Comparison of ENCODE assay signal across 18 cellular contexts in the genomic region with DNA sequence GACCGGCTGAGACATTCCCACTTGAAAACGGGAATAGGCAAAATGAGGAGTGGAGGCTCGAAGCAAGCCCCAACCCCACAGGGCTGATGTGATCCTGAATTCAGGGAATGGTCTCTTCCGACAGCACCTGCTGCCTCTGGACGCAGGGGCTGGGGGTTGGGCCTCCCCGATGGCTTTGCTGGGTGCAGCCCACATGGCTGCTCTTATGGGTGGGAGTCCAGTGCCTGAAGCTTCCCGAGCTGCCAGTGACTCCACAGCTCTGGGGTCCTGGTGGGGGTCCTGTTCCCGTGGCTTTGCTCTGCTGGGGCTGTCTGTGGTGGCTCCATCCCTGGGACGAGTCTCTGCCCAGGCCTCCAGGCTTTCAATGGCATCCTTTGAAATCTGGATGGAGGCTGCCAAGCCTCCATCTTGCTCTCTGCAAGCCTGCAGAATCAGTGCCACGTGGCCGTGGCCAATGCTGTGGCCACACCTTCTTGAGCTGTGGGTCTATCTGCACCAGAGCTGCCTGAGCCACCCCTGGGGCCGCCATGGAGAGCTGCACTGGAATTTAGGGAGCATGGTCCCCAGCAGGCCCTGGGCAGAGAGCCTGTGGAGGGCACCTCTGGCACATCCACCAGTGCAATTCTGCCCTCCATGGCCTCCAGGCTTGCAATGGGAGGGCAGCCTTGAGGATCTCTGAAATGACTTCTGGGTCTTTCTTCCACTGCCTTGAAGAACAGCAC. TPM values are rescaled to one million over a fixed set of nuclear protein-coding genes. Genes with fewer than 3 reads are reported as not detected.
DNase-seq lines count a peak whose midpoint lies in the region; ATAC-seq and TF ChIP-seq lines count a peak whose summit lies in the region.
"Had no signal": no experiment of that assay in that cellular context is flagged by ENCODE, and none has a peak within 500 bp of the region (broad histone marks: within the 10 kb centered on the region; RNA-seq: fewer than 3 reads in every experiment).

No MANE protein-coding gene starts in this region.

- peaks cover 8% of the 10 kb centered on the region for H3F3A ChIP-seq in neural progenitor cell (ENCODE audit: low read depth)

- TF ChIP-seq POLR2A in spleen (IDR thresholded peaks at IDR 0.05): no peak

- H3K79me2 ChIP-seq in neural progenitor cell (ENCODE audit: low read depth): no peaks in the 10 kb centered on the region

- no peaks in the 10 kb centered on the region for H4K20me1 ChIP-seq in neural progenitor cell (ENCODE audit: low read depth)

- intact Hi-C loops in spleen (cut with DNase I; ENCODE audit: low total_unique reads): no loop called here

- peaks cover 14% of the 10 kb centered on the region for H3K9me3 Mint-ChIP-seq in neural progenitor cell

- H3K36me3 ChIP-seq in spleen (no peaks in the 10 kb centered on the region), neural progenitor cell (no peaks in the 10 kb centered on the region)

- H3K4me2 ChIP-seq in neural progenitor cell: no peak overlapping the region

- H3K27me3 ChIP-seq in spleen (replicated peaks in 1 of 7) (peaks cover 0 to 51% (median 4%) of the 10 kb centered on the region in 7 donors), neural progenitor cell (peaks cover 11% of the 10 kb centered on the region)

- DNase-seq in activated CD8-positive, alpha-beta memory T cell treated with anti-CD3 and anti-CD28 coated beads, Interleukin-2, amount 50 U/mL, for 48 hours: peak; percentile 17
- no peak for DNase-seq in activated CD8-positive, alpha-beta memory T cell treated with anti-CD3 and anti-CD28 coated beads for 24 hours
- peak; percentile 54 for DNase-seq in coronary artery (ENCODE audit: low spot score)
- DNase-seq in mesenteric fat pad (ENCODE audit: low spot score): peak; percentile 69
- peak; percentile 52 for DNase-seq in spleen
- no peak for DNase-seq in neural progenitor cell (ENCODE audit: low spot score)
- no peak for DNase-seq in CD1c-positive myeloid dendritic cell (ENCODE audit: extremely low spot score)
- DNase-seq: Caco-2; CD8-positive, alpha-beta memory T cell; DND-41; GDM1; GM23248 had no signal

- no peak overlapping the region for H3K9ac ChIP-seq in neural progenitor cell
- H3K9ac ChIP-seq: GM23248 had no signal

- H3K27ac ChIP-seq in coronary artery (no peak overlapping the region), spleen (no peak overlapping the region), neural progenitor cell (no peak overlapping the region)
- H3K27ac ChIP-seq: 22Rv1, GM23248 had no signal

- peaks cover 3 to 8% (median 7%) of the 10 kb centered on the region in 6 donors for H3K4me1 ChIP-seq in spleen
- no peaks in the 10 kb centered on the region for H3K4me1 ChIP-seq in neural progenitor cell
- H3K4me1 ChIP-seq: Caco-2 had no signal

- 70 to 93% (median 87%) methylated on average over 9 to 12 of the region's 12 CpGs for WGBS in spleen, 5 donors

- no peaks in the 10 kb centered on the region for H3K4me1 Mint-ChIP-seq in neural progenitor cell
- H3K4me1 Mint-ChIP-seq: CD14-positive monocyte had no signal

- no peak overlapping the region for H3K27ac Mint-ChIP-seq in neural progenitor cell
- H3K27ac Mint-ChIP-seq: CD14-positive monocyte had no signal

- peaks cover 2% of the 10 kb centered on the region for H3K36me3 Mint-ChIP-seq in neural progenitor cell
- H3K36me3 Mint-ChIP-seq: CD14-positive monocyte had no signal

- H3K27me3 Mint-ChIP-seq in neural progenitor cell (ENCODE audit: insufficient read depth, low read depth): peaks cover 17% of the 10 kb centered on the region

- H3K4me3 Mint-ChIP-seq in neural progenitor cell: no peak overlapping the region
- H3K4me3 Mint-ChIP-seq: CD14-positive monocyte; CD8-positive, alpha-beta memory T cell had no signal

- H3K4me3 ChIP-seq in coronary artery (no peak overlapping the region), spleen (no peak overlapping the region), neural progenitor cell (no peak overlapping the region)
- H3K4me3 ChIP-seq: GM23248 had no signal

- H2AFZ ChIP-seq in neural progenitor cell (replicated peaks): no peak overlapping the region
- H2AFZ ChIP-seq: GM23248 had no signal

- ATAC-seq in GM21515 (IDR thresholded peaks at IDR 0.05; ENCODE audit: unreplicated experiment): no peak

- H3K9me3 ChIP-seq in spleen (peaks cover 7 to 33% (median 23%) of the 10 kb centered on the region in 8 donors), neural progenitor cell (ENCODE audit: low read depth) (peaks cover 8% of the 10 kb centered on the region)

- no peak for TF ChIP-seq CTCF in coronary artery (IDR thresholded peaks at IDR 0.05)
- TF ChIP-seq CTCF in spleen (IDR thresholded peaks at IDR 0.05 in 8 of 11, conservative IDR thresholded peaks at IDR 0.05 in 3 of 11): no peak
- TF ChIP-seq CTCF in neural progenitor cell (IDR thresholded peaks at IDR 0.05): no peak

RNA-seq across cellular contexts. Expression of a gene that starts 55.5 kb away (rescaled TPM):
- total RNA-seq in mesenteric fat pad (not detected), spleen (not detected), neural progenitor cell (ENCODE audit: low replicate concordance) (not detected in 2 replicates)
- polyA plus RNA-seq in spleen: under 1 TPM in 2 of 3 donors, not detected in 1; 0.03 to 0.08 TPM
- total RNA-seq: A673; Caco-2; CD8-positive, alpha-beta memory T cell; GM23248; HT1080 had no signal
- polyA plus RNA-seq: BJ; CD14-positive monocyte; CD8-positive, alpha-beta memory T cell had no signal

Comparison
In these comparisons a context has a peak if more than half of its experiments do, and no peak if none do; other contexts are left out.
1. DNase-seq: peak in activated CD8-positive, alpha-beta memory T cell treated with anti-CD3 and anti-CD28 coated beads, Interleukin-2, amount 50 U/mL, for 48 hours (single experiment), coronary artery (single experiment), mesenteric fat pad (single experiment) and spleen (single experiment); none in activated CD8-positive, alpha-beta memory T cell treated with anti-CD3 and anti-CD28 coated beads for 24 hours (single experiment), neural progenitor cell (single experiment) and CD1c-positive myeloid dendritic cell (single experiment).